In genomic region chr12:94725375-94726168, GRCh38 we compare ENCODE assay signal across 8 cellular contexts.
DNase-seq lines count a peak whose midpoint lies in the region; ATAC-seq and TF ChIP-seq lines count a peak whose summit lies in the region.

No MANE protein-coding gene starts in this region.

- TF ChIP-seq RAD21 in SK-N-SH (IDR thresholded peaks at IDR 0.05; ENCODE audit: low read length): no peak

- H3K27ac Mint-ChIP-seq in activated CD4-positive, alpha-beta T cell treated with anti-CD3 and anti-CD28 coated beads, Interleukin-2, amount 10 ng/mL, durations not matched to agents 24 days and 14 days: no peak overlapping the region

- no peaks in the 10 kb centered on the region for H4K20me1 ChIP-seq in GM23248 (ENCODE audit: insufficient read depth)
- H4K20me1 ChIP-seq in SK-N-SH (ENCODE audit: insufficient read depth): no peaks in the 10 kb centered on the region

- WGBS in GM23248 (ENCODE audit: low coverage in 1 of 2, low lambda C conversion rate in 2 of 2, missing lambda C conversion rate in 2 of 2), 2 experiments: 55 to 60% methylated on average over 8 of the region's 8 CpGs
- 55% methylated on average over 8 of the region's 8 CpGs for WGBS in SK-N-SH (ENCODE audit: low lambda C conversion rate)

- H3F3A ChIP-seq in GM23248 (ENCODE audit: insufficient read depth) (no peaks in the 10 kb centered on the region), SK-N-SH (replicated peaks; ENCODE audit: insufficient read depth) (no peaks in the 10 kb centered on the region)

- in situ Hi-C loops in GM23248 (cut with MboI): loop anchor here (25.0 kb wide), 1 partner anchor 612 kb away; no protein-coding TSS in a partner anchor

- H3K4me3 Mint-ChIP-seq in activated CD4-positive, alpha-beta T cell treated with anti-CD3 and anti-CD28 coated beads, Interleukin-2, amount 10 ng/mL, durations not matched to agents 24 days and 14 days: no peak overlapping the region

- H3K9me3 ChIP-seq in GM23248 (ENCODE audit: low read depth) (no peaks in the 10 kb centered on the region), SK-N-SH (no peaks in the 10 kb centered on the region)

- H3K4me3 ChIP-seq in GM23248: no peak overlapping the region
- no peak overlapping the region for H3K4me3 ChIP-seq in SK-N-SH (ENCODE audit: low read depth in 2 of 2, low read length in 1 of 2)

- H3K79me2 ChIP-seq in GM23248 (ENCODE audit: insufficient read depth) (no peaks in the 10 kb centered on the region), SK-N-SH (ENCODE audit: insufficient read depth) (no peaks in the 10 kb centered on the region)

- peaks cover 4% of the 10 kb centered on the region for H3K27me3 Mint-ChIP-seq in activated CD4-positive, alpha-beta T cell treated with anti-CD3 and anti-CD28 coated beads, Interleukin-2, amount 10 ng/mL, durations not matched to agents 24 days and 14 days

- H3K4me1 ChIP-seq in GM23248 (ENCODE audit: insufficient read depth): no peaks in the 10 kb centered on the region
- no peaks in the 10 kb centered on the region for H3K4me1 ChIP-seq in SK-N-SH (ENCODE audit: control insufficient read depth in 1 of 2, insufficient read depth in 2 of 2, low read depth in 1 of 2, low read length in 1 of 2)

- intact Hi-C loops in left ventricle myocardium superior (cut with micrococcal nuclease): no loop called here
- intact Hi-C loops in activated CD4-positive, alpha-beta T cell treated with anti-CD3 and anti-CD28 coated beads, Interleukin-2, amount 10 ng/mL, durations not matched to agents 24 days and 14 days (cut with micrococcal nuclease): no loop called here

- DNase-seq in GM23248 (peak; percentile 66), SK-N-SH (no peak), left ventricle myocardium superior (no peak), GDM1 (lab: John Stamatoyannopoulos, UW) (no peak)
- DNase-seq in activated CD4-positive, alpha-beta T cell treated with anti-CD3 and anti-CD28 coated beads, Interleukin-2, amount 10 ng/mL, durations not matched to agents 24 days and 14 days: no peak

- H3K27ac ChIP-seq in 22Rv1 (no peak overlapping the region), GM23248 (no peak overlapping the region), SK-N-SH (ENCODE audit: low read depth in 2 of 2, low read length in 1 of 2) (no peak overlapping the region)

- H3K36me3 ChIP-seq in GM23248 (ENCODE audit: low read depth): no peaks in the 10 kb centered on the region
- H3K36me3 ChIP-seq in SK-N-SH (replicated peaks in 1 of 2; ENCODE audit: control insufficient read depth in 1 of 2, insufficient read depth in 2 of 2, low read length in 1 of 2): no peaks in the 10 kb centered on the region

- H3K9me2 ChIP-seq in GM23248 (ENCODE audit: insufficient read depth) (no peaks in the 10 kb centered on the region), SK-N-SH (no peaks in the 10 kb centered on the region)

- H2AFZ ChIP-seq in GM23248: no peak overlapping the region
- H2AFZ ChIP-seq in SK-N-SH (ENCODE audit: low read depth): no peak overlapping the region

- POLR2A ChIA-PET in SK-N-SH (lab: Yijun Ruan, JAX): no interaction called here

- H3K9me3 Mint-ChIP-seq in activated CD4-positive, alpha-beta T cell treated with anti-CD3 and anti-CD28 coated beads, Interleukin-2, amount 10 ng/mL, durations not matched to agents 24 days and 14 days: no peaks in the 10 kb centered on the region

- CTCF ChIA-PET in SK-N-SH (lab: Yijun Ruan, JAX): no interaction called here

- peak; percentile 27 for ATAC-seq in left ventricle myocardium superior
- no peak for ATAC-seq in GM19452 (IDR thresholded peaks at IDR 0.05; ENCODE audit: unreplicated experiment)
- no peak for ATAC-seq in HG03457 (IDR thresholded peaks at IDR 0.05; ENCODE audit: unreplicated experiment)

- H3K4me1 Mint-ChIP-seq in activated CD4-positive, alpha-beta T cell treated with anti-CD3 and anti-CD28 coated beads, Interleukin-2, amount 10 ng/mL, durations not matched to agents 24 days and 14 days: no peaks in the 10 kb centered on the region

- TF ChIP-seq EP300 in SK-N-SH (IDR thresholded peaks at IDR 0.05; ENCODE audit: borderline replicate concordance in 1 of 2, low read depth in 1 of 2, low read length in 1 of 2): no peak

- H3K4me2 ChIP-seq in GM23248 (ENCODE audit: unreplicated experiment) (no peak overlapping the region), SK-N-SH (no peak overlapping the region)

- H3K9ac ChIP-seq in GM23248 (no peak overlapping the region), SK-N-SH (no peak overlapping the region)

- H3K36me3 Mint-ChIP-seq in activated CD4-positive, alpha-beta T cell treated with anti-CD3 and anti-CD28 coated beads, Interleukin-2, amount 10 ng/mL, durations not matched to agents 24 days and 14 days (ENCODE audit: low read depth): no peaks in the 10 kb centered on the region

- H3K27me3 ChIP-seq in GM23248 (replicated peaks; ENCODE audit: insufficient read depth): no peaks in the 10 kb centered on the region
- H3K27me3 ChIP-seq in SK-N-SH (ENCODE audit: insufficient read depth): no peaks in the 10 kb centered on the region

- TF ChIP-seq CTCF in 22Rv1 (IDR thresholded peaks at IDR 0.05): peak; percentile 67
- TF ChIP-seq CTCF in SK-N-SH (IDR thresholded peaks at IDR 0.05): peak; percentile 37

TF ChIP-seq in SK-N-SH, 30 proteins besides CTCF, POLR2A, EP300 and RAD21:
- TF ChIP-seq, protein P1, sequence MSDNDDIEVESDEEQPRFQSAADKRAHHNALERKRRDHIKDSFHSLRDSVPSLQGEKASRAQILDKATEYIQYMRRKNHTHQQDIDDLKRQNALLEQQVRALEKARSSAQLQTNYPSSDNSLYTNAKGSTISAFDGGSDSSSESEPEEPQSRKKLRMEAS (IDR thresholded peaks at IDR 0.05; ENCODE audit: low read depth): no peak
- peak; percentile 17; the same call in 1 of the 2 replicates for TF ChIP-seq SMC3 (IDR thresholded peaks at IDR 0.05; ENCODE audit: low read depth, low read length)
